7 cellular contexts compared by ENCODE assay signal in the genomic region with DNA sequence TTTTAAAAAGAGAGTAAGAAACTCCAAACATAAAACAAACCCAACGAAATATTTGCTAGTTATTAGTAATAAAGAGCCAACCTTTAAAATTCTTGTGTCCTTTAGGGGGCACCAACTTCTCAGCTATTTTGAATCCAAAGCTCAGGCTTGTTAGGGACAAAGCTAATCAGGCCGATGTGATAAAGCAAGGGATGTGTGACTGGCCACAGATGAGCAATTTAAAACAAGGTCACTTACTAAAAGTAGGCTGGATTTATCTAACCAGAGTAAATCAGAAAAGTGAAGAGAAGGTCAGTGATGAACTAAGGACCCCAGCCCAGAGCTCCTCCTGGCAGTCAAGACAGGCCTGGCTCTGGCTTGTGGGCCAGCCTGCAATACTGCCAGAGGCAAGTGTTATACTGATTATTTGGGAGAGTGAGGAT.
DNase-seq lines count a peak whose midpoint lies in the region; ATAC-seq and TF ChIP-seq lines count a peak whose summit lies in the region.

No MANE protein-coding gene starts in this region.

- WGBS in esophagus muscularis mucosa: 29% methylated on average over 2 of the region's 2 CpGs

- no peak overlapping the region for H3K4me3 ChIP-seq in esophagus muscularis mucosa
- H3K4me3 ChIP-seq in breast epithelium: no peak overlapping the region

- H3K9me3 ChIP-seq in esophagus muscularis mucosa (no peaks in the 10 kb centered on the region), breast epithelium (no peaks in the 10 kb centered on the region)

- DNase-seq in NCI-H748 treated with DMSO at 0.1 percent for 48 hours (lab: John Stamatoyannopoulos, UW) (peak; percentile 7), esophagus muscularis mucosa (ENCODE audit: extremely low spot score) (peak; percentile 55), putamen (ENCODE audit: low spot score) (peak; percentile 49), DMS153 treated with DMSO at 0.1 percent for 48 hours (lab: John Stamatoyannopoulos, UW; ENCODE audit: unreplicated experiment) (no peak), breast epithelium (ENCODE audit: low spot score in 2 of 2) (no peak)

- H3K27me3 ChIP-seq in esophagus muscularis mucosa: peaks cover 0 to 13% (median 0%) of the 10 kb centered on the region in 4 donors
- H3K27me3 ChIP-seq in breast epithelium: no peaks in the 10 kb centered on the region

- H3K27ac ChIP-seq in esophagus muscularis mucosa (replicated peaks in 1 of 4) (no peak overlapping the region), breast epithelium (no peak overlapping the region)

- no peak for TF ChIP-seq EP300 in esophagus muscularis mucosa (IDR thresholded peaks at IDR 0.05)

- intact Hi-C loops in esophagus muscularis mucosa (cut with DNase I) (loop anchor here (5.0 kb wide), 2 partner anchors 152 to 172 kb away; no protein-coding TSS in a partner anchor), breast epithelium (cut with DNase I; ENCODE audit: low total_unique reads) (no loop called here)

- H3K4me1 ChIP-seq in esophagus muscularis mucosa (peaks cover 0 to 7% (median 2%) of the 10 kb centered on the region in 4 donors), breast epithelium (no peaks in the 10 kb centered on the region)

- no peaks in the 10 kb centered on the region for H3K36me3 ChIP-seq in esophagus muscularis mucosa
- no peaks in the 10 kb centered on the region for H3K36me3 ChIP-seq in breast epithelium

- no peak for ATAC-seq in activated CD4-positive, CD25-positive, alpha-beta regulatory T cell treated with anti-CD3 and anti-CD28 coated beads, Interleukin-2, amount 50 U/mL, for 24 hours

- TF ChIP-seq POLR2A in esophagus muscularis mucosa (IDR thresholded peaks at IDR 0.05; ENCODE audit: low read depth) (no peak), breast epithelium (IDR thresholded peaks at IDR 0.05) (no peak)

- TF ChIP-seq CTCF in GM12873 (IDR thresholded peaks at IDR 0.05; ENCODE audit: insufficient read depth, low read depth, low read length, missing control alignments) (peak; percentile 14), esophagus muscularis mucosa (IDR thresholded peaks at IDR 0.05) (peak; percentile 22 to 39 (median 29)), breast epithelium (IDR thresholded peaks at IDR 0.05) (peak in 1 of 3 donors; percentile 35)

Comparison
In these comparisons a context has a peak if more than half of its experiments do, and no peak if none do; other contexts are left out.
1. DNase-seq: peak in NCI-H748 treated with DMSO at 0.1 percent for 48 hours (single experiment), esophagus muscularis mucosa (single experiment) and putamen (single experiment); none in DMS153 treated with DMSO at 0.1 percent for 48 hours (single experiment) and breast epithelium (0 of 2).